Comparison of ENCODE assay signal across 18 cellular contexts in genomic region chr2:71811726-71812125, GRCh38.
DNase-seq lines count a peak whose midpoint lies in the region; ATAC-seq and TF ChIP-seq lines count a peak whose summit lies in the region.
"Had no signal": no experiment of that assay in that cellular context is flagged by ENCODE, and none has a peak within 500 bp of the region (broad histone marks: within the 10 kb centered on the region; RNA-seq: fewer than 3 reads in every experiment).

No MANE protein-coding gene starts in this region.

- H3K4me3 Mint-ChIP-seq in osteocyte (ENCODE audit: unreplicated experiment) (no peak overlapping the region), MCF 10A (ENCODE audit: unreplicated experiment) (no peak overlapping the region)
- H3K4me3 Mint-ChIP-seq: B cell; CD8-positive, alpha-beta T cell; GM23338 had no signal

- ATAC-seq in heart right ventricle, result no peak
- ATAC-seq: CD8-positive, alpha-beta T cell; GM23338 had no signal

- TF ChIP-seq CTCF in right atrium auricular region (IDR thresholded peaks at IDR 0.05) (no peak), heart right ventricle (IDR thresholded peaks at IDR 0.05) (no peak), osteocyte (IDR thresholded peaks at IDR 0.05) (no peak), MCF 10A (IDR thresholded peaks at IDR 0.05; ENCODE audit: unreplicated experiment) (no peak)

- H3K9me3 Mint-ChIP-seq in osteocyte (ENCODE audit: unreplicated experiment), result no peaks in the 10 kb centered on the region
- no peaks in the 10 kb centered on the region for H3K9me3 Mint-ChIP-seq in MCF 10A (ENCODE audit: unreplicated experiment)
- H3K9me3 Mint-ChIP-seq: CD8-positive, alpha-beta T cell had no signal

- no peak overlapping the region for H3K4me3 ChIP-seq in right atrium auricular region
- no peak overlapping the region for H3K4me3 ChIP-seq in heart right ventricle
- H3K4me3 ChIP-seq: BLaER1, GM23338 had no signal

- peaks cover 4% of the 10 kb centered on the region for H3K4me1 Mint-ChIP-seq in osteocyte (ENCODE audit: unreplicated experiment)
- H3K4me1 Mint-ChIP-seq in MCF 10A (ENCODE audit: insufficient read depth, unreplicated experiment), result no peaks in the 10 kb centered on the region
- H3K4me1 Mint-ChIP-seq: B cell; CD4-positive, CD25-positive, alpha-beta regulatory T cell; GM23338 had no signal

- intact Hi-C loops in heart right ventricle (cut with DNase I) (no loop called here), MCF 10A (cut with micrococcal nuclease) (no loop called here)

- peak; percentile 46 for DNase-seq in right atrium auricular region (ENCODE audit: low spot score)
- no peak for DNase-seq in heart right ventricle
- peak; percentile 60 for DNase-seq in osteocyte (ENCODE audit: extremely low spot score, unreplicated experiment)
- peak; percentile 25 for DNase-seq in ureter (ENCODE audit: low spot score)
- DNase-seq in MCF 10A (ENCODE audit: unreplicated experiment), result no peak
- DNase-seq in COR-L47 (lab: John Stamatoyannopoulos, UW), result no peak
- DNase-seq: CD4-positive, CD25-positive, alpha-beta regulatory T cell; DMS 273 treated with DMSO at 0.1 percent for 48 hours; DMS79; EL; GF-D8; HCEC 1CT had no signal

- H3K27me3 Mint-ChIP-seq in osteocyte (ENCODE audit: unreplicated experiment), result no peaks in the 10 kb centered on the region
- peaks cover 26% of the 10 kb centered on the region for H3K27me3 Mint-ChIP-seq in MCF 10A (ENCODE audit: insufficient read depth, unreplicated experiment)
- H3K27me3 Mint-ChIP-seq: B cell; CD4-positive, CD25-positive, alpha-beta regulatory T cell had no signal

- H3K27ac ChIP-seq in right atrium auricular region, result no peak overlapping the region
- H3K27ac ChIP-seq in heart right ventricle, result no peak overlapping the region
- H3K27ac ChIP-seq: 22Rv1, BLaER1, C4-2B had no signal

- H3K4me1 ChIP-seq in right atrium auricular region, result no peaks in the 10 kb centered on the region
- peaks cover 0 to 20% (median 0%) of the 10 kb centered on the region in 9 donors for H3K4me1 ChIP-seq in heart right ventricle

- H3K36me3 ChIP-seq in right atrium auricular region, result no peaks in the 10 kb centered on the region
- H3K36me3 ChIP-seq in heart right ventricle, result no peaks in the 10 kb centered on the region
- H3K36me3 ChIP-seq: BLaER1 had no signal

- BruUV-seq in MCF 10A (replicated peaks; lab: Mats Ljungman, UMichigan), result no TSS peak

- H3K36me3 Mint-ChIP-seq in osteocyte (ENCODE audit: unreplicated experiment), result no peaks in the 10 kb centered on the region
- H3K36me3 Mint-ChIP-seq in MCF 10A (ENCODE audit: insufficient read depth, unreplicated experiment), result no peaks in the 10 kb centered on the region
- H3K36me3 Mint-ChIP-seq: CD4-positive, CD25-positive, alpha-beta regulatory T cell; CD8-positive, alpha-beta T cell had no signal

- CTCF ChIA-PET in MCF 10A (lab: Yijun Ruan, JAX), result interaction anchor here (0.8 to 3.7 kb wide), 2 partner anchors 9 to 202 kb away, joined by 3 to 22 read pairs; no protein-coding TSS in a partner anchor

- no peaks in the 10 kb centered on the region for H3K9me3 ChIP-seq in right atrium auricular region
- H3K9me3 ChIP-seq in heart right ventricle, result no peaks in the 10 kb centered on the region
- H3K9me3 ChIP-seq: BLaER1 had no signal

- POLR2A ChIA-PET in MCF 10A (lab: Yijun Ruan, JAX), result no interaction called here

- 93 to 99% methylated on average over 4 of the region's 4 CpGs for WGBS in heart right ventricle, 2 donors

- H3K27me3 ChIP-seq in right atrium auricular region, result no peaks in the 10 kb centered on the region
- no peaks in the 10 kb centered on the region for H3K27me3 ChIP-seq in heart right ventricle
- H3K27me3 ChIP-seq: BLaER1 had no signal

- H3K27ac Mint-ChIP-seq in osteocyte (ENCODE audit: unreplicated experiment), result no peak overlapping the region
- H3K27ac Mint-ChIP-seq in MCF 10A (ENCODE audit: low read depth, unreplicated experiment), result no peak overlapping the region
- H3K27ac Mint-ChIP-seq: B cell; CD8-positive, alpha-beta T cell; GM23338 had no signal

Comparison
In these comparisons a context has a peak if more than half of its experiments do, and no peak if none do; other contexts are left out.
1. DNase-seq: peak in right atrium auricular region (single experiment), osteocyte (single experiment) and ureter (single experiment); none in heart right ventricle (0 of 2), MCF 10A (single experiment) and COR-L47 (single experiment).